11 cellular contexts compared by ENCODE assay signal in the genomic region with DNA sequence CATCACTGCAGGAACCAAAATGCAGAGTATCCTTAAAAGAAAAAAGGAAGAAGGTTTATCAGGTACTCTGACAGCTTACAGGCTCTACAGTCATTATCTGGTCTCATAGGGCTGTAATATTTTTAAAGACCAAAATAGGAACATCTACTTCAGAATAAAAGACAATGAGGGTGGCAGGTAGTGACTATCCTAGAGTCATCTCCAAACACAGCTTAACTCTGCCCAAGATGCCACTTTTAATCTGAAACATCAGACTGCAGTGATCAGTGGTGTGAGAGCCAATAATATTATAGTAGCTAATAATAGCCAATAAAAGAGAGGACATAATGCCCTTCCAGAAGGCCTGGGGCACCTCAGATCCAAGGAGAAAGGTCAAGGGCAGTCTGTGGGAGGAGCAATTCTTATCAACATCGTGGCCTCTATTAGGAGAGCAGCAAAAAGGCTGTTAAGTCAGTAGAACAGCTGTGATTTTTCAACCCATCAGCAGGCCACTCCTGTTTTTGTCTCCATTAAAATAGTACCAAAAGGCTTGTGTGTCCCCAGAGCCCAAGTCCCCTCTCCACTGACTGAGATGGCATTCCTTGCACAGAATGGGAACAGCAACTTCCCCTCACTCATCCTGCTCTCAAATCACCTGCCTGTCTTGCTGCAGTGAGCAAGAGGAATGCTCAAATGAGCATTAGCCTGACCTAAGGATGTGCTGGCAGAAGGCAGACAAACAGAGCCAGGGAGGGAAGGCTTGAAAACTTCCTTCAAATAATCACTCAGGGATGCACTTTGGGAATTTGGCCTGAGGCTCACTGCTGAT. TPM values are rescaled to one million over a fixed set of nuclear protein-coding genes. Genes with fewer than 3 reads are reported as not detected.
DNase-seq lines count a peak whose midpoint lies in the region; ATAC-seq, FAIRE-seq and TF ChIP-seq lines count a peak whose summit lies in the region.
"Had no signal": no experiment of that assay in that cellular context is flagged by ENCODE, and none has a peak within 500 bp of the region (broad histone marks: within the 10 kb centered on the region; RNA-seq: fewer than 3 reads in every experiment).

No MANE protein-coding gene starts in this region.

- ATAC-seq in stimulated activated naive CD8-positive, alpha-beta T cell treated with anti-CD3 and anti-CD28 coated beads, Interleukin-15, Interleukin-2, amounts not matched to agents 100 U/mL and 50 U/mL, for 24 hours = no peak
- ATAC-seq in activated CD8-positive, alpha-beta T cell treated with anti-CD3 and anti-CD28 coated beads, Interleukin-2, amount 10 ng/mL, durations not matched to agents 7 days and 5 days = peak; percentile 14
- ATAC-seq in HG02981 (IDR thresholded peaks at IDR 0.05; ENCODE audit: unreplicated experiment) = no peak

- no peak for FAIRE-seq in GM12892 (lab: Jason Lieb, UNC)

- POLR2A ChIA-PET in activated CD8-positive, alpha-beta T cell treated with anti-CD3 and anti-CD28 coated beads, Interleukin-2, amount 10 ng/mL, durations not matched to agents 7 days and 5 days (lab: Charles Lee) = interaction anchor here (0.8 to 3.8 kb wide), 6 partner anchors 21 to 1413 kb away, joined by 3 to 51 read pairs (median 4); partner anchors contain the start of gene SPOCK2

- no peak for TF ChIP-seq POLR2A in GM12892 (IDR thresholded peaks at IDR 0.05; ENCODE audit: low read depth, low read length)

- CTCF ChIA-PET in activated CD8-positive, alpha-beta T cell treated with anti-CD3 and anti-CD28 coated beads, Interleukin-2, amount 10 ng/mL, durations not matched to agents 7 days and 5 days (lab: Charles Lee) = interaction anchor here (0.6 to 3.0 kb wide), 9 partner anchors 9 to 228 kb away, joined by 3 to 14 read pairs (median 4); partner anchors contain the start of genes ANAPC16 and SPOCK2

- no peaks in the 10 kb centered on the region for H3K27me3 Mint-ChIP-seq in stimulated activated naive CD8-positive, alpha-beta T cell treated with anti-CD3 and anti-CD28 coated beads, Interleukin-15, Interleukin-2, amounts not matched to agents 100 ng/mL and 50 ng/mL, for 24 hours
- no peaks in the 10 kb centered on the region for H3K27me3 Mint-ChIP-seq in activated CD8-positive, alpha-beta T cell treated with anti-CD3 and anti-CD28 coated beads, Interleukin-2, amount 10 ng/mL, durations not matched to agents 7 days and 5 days (ENCODE audit: low read depth)

- no peaks in the 10 kb centered on the region for H3K9me3 Mint-ChIP-seq in stimulated activated naive CD8-positive, alpha-beta T cell treated with anti-CD3 and anti-CD28 coated beads, Interleukin-15, Interleukin-2, amounts not matched to agents 100 ng/mL and 50 ng/mL, for 24 hours
- H3K9me3 Mint-ChIP-seq in activated CD8-positive, alpha-beta T cell treated with anti-CD3 and anti-CD28 coated beads, Interleukin-2, amount 10 ng/mL, durations not matched to agents 7 days and 5 days (ENCODE audit: insufficient read depth) = no peaks in the 10 kb centered on the region

- H3K4me1 Mint-ChIP-seq in stimulated activated naive CD8-positive, alpha-beta T cell treated with anti-CD3 and anti-CD28 coated beads, Interleukin-15, Interleukin-2, amounts not matched to agents 100 ng/mL and 50 ng/mL, for 24 hours (ENCODE audit: low read depth) = peaks cover 66% of the 10 kb centered on the region
- H3K4me1 Mint-ChIP-seq in activated CD8-positive, alpha-beta T cell treated with anti-CD3 and anti-CD28 coated beads, Interleukin-2, amount 10 ng/mL, durations not matched to agents 7 days and 5 days (ENCODE audit: low read depth) = peaks cover 57% of the 10 kb centered on the region

- peaks cover 46% of the 10 kb centered on the region for H3K36me3 Mint-ChIP-seq in stimulated activated naive CD8-positive, alpha-beta T cell treated with anti-CD3 and anti-CD28 coated beads, Interleukin-15, Interleukin-2, amounts not matched to agents 100 ng/mL and 50 ng/mL, for 24 hours (ENCODE audit: low read depth)
- peaks cover 29% of the 10 kb centered on the region for H3K36me3 Mint-ChIP-seq in activated CD8-positive, alpha-beta T cell treated with anti-CD3 and anti-CD28 coated beads, Interleukin-2, amount 10 ng/mL, durations not matched to agents 7 days and 5 days (ENCODE audit: low read depth)

- peak overlapping the region; percentile 38 for H3K4me3 Mint-ChIP-seq in stimulated activated naive CD8-positive, alpha-beta T cell treated with anti-CD3 and anti-CD28 coated beads, Interleukin-15, Interleukin-2, amounts not matched to agents 100 ng/mL and 50 ng/mL, for 24 hours
- peak overlapping the region; percentile 27 for H3K4me3 Mint-ChIP-seq in activated CD8-positive, alpha-beta T cell treated with anti-CD3 and anti-CD28 coated beads, Interleukin-2, amount 10 ng/mL, durations not matched to agents 7 days and 5 days

- no peak for DNase-seq in stimulated activated naive CD8-positive, alpha-beta T cell treated with anti-CD3 and anti-CD28 coated beads, Interleukin-15, Interleukin-2, amounts not matched to agents 100 U/mL and 50 U/mL, for 24 hours
- DNase-seq in activated CD8-positive, alpha-beta T cell treated with anti-CD3 and anti-CD28 coated beads, Interleukin-2, amount 10 ng/mL, durations not matched to agents 7 days and 5 days = no peak
- DNase-seq in kidney tubule cell (ENCODE audit: low spot score) (peak; percentile 95), NCI-H526 treated with DMSO at 0.1 percent for 48 hours (lab: John Stamatoyannopoulos, UW) (no peak), GM12892 (ENCODE audit: insufficient read length) (no peak), NOMO-1 (lab: John Stamatoyannopoulos, UW; ENCODE audit: unreplicated experiment in 2 of 2) (no peak)
- DNase-seq: activated CD8-positive, alpha-beta memory T cell treated with anti-CD3 and anti-CD28 coated beads, Interleukin-2, amount 50 U/mL, for 48 hours; dermis blood vessel endothelial cell; NCI-H1436 treated with DMSO at 0.1 percent for 48 hours had no signal

- H3K27ac Mint-ChIP-seq in stimulated activated naive CD8-positive, alpha-beta T cell treated with anti-CD3 and anti-CD28 coated beads, Interleukin-15, Interleukin-2, amounts not matched to agents 100 ng/mL and 50 ng/mL, for 24 hours = peak overlapping the region; percentile 97
- H3K27ac Mint-ChIP-seq in activated CD8-positive, alpha-beta T cell treated with anti-CD3 and anti-CD28 coated beads, Interleukin-2, amount 10 ng/mL, durations not matched to agents 7 days and 5 days = peak overlapping the region; percentile 92

RNA-seq across cellular contexts. Expression of gene SPOCK2, which starts 20.7 kb away (rescaled TPM):
- 100 to 1,000 TPM; 261 to 268 TPM for total RNA-seq in activated CD8-positive, alpha-beta T cell treated with anti-CD3 and anti-CD28 coated beads, Interleukin-2, amount 10 ng/mL, durations not matched to agents 7 days and 5 days
- polyA plus RNA-seq in GM12892 (2012; ENCODE audit: missing spikeins) = 0.45 TPM
